Comparison of ENCODE assay signal across 8 cellular contexts in the genomic region with DNA sequence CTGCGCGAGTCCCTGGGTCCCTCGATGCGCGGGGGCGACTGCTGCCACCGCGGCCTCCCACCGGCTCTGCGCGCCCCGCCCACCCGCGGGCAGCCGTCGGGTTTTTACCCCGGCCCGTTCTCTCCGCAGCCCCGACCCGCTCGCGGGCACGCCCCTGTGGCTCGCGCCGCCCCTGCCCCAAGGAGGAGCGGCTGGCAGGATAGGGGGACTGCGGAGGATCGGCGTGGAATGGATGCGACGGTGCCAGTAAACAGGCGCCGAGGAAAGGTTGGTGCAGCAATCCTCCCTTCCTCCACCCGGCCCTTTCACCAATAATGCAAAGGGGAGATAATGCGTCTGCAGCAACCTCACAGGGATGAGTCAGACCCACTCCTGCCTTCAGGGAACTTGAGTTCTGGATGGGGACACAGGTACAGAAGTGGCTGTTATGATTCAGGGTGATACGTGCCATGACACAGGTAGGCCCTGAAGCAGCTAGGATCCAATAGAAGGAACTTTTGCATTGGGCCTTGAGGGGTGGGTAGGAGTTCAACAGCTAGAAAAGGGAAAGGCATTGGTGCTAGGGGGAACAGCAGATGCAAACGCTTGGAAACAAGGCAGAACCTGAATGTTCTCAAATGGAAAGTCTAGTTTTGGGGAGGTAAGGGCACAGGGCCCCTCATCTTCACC. TPM values are rescaled to one million over a fixed set of nuclear protein-coding genes. Genes with fewer than 3 reads are reported as not detected.
A peak's percentile ranks its signal among the peaks of the same experiment; 100 is the strongest.
DNase-seq lines count a peak whose midpoint lies in the region; ATAC-seq and TF ChIP-seq lines count a peak whose summit lies in the region.

No MANE protein-coding gene starts in this region.

- no peak overlapping the region for H3K27ac Mint-ChIP-seq in dendritic cell treated with granulocyte-macrophage colony-stimulating factor and Interleukin-4, amounts not matched to agents 40 ng/mL and 50 ng/mL, for 4 days
- no peak overlapping the region for H3K27ac Mint-ChIP-seq in osteocyte (ENCODE audit: unreplicated experiment)

- no peaks in the 10 kb centered on the region for H3K27me3 ChIP-seq in SJCRH30

- H3K4me1 ChIP-seq in SJCRH30, result peaks cover 11% of the 10 kb centered on the region

- peaks cover 3% of the 10 kb centered on the region for H3K36me3 Mint-ChIP-seq in dendritic cell treated with granulocyte-macrophage colony-stimulating factor and Interleukin-4, amounts not matched to agents 40 ng/mL and 50 ng/mL, for 4 days (ENCODE audit: low read depth)
- H3K36me3 Mint-ChIP-seq in osteocyte (ENCODE audit: unreplicated experiment), result peaks cover 2% of the 10 kb centered on the region

- H3K36me3 ChIP-seq in SJCRH30, result no peaks in the 10 kb centered on the region

- intact Hi-C loops in dendritic cell treated with granulocyte-macrophage colony-stimulating factor and Interleukin-4, amounts not matched to agents 40 ng/mL and 50 ng/mL, for 4 days (cut with micrococcal nuclease), result no loop called here

- no peak overlapping the region for H3K4me3 ChIP-seq in SJCRH30

- H3K27me3 Mint-ChIP-seq in dendritic cell treated with granulocyte-macrophage colony-stimulating factor and Interleukin-4, amounts not matched to agents 40 ng/mL and 50 ng/mL, for 4 days, result peaks cover 53% of the 10 kb centered on the region
- peaks cover 24% of the 10 kb centered on the region for H3K27me3 Mint-ChIP-seq in osteocyte (ENCODE audit: unreplicated experiment)

- no peaks in the 10 kb centered on the region; the same call in 1 of the 2 replicates for H3K9me3 ChIP-seq in SJCRH30 (replicated peaks)

- peaks cover 6% of the 10 kb centered on the region for H3K9me3 Mint-ChIP-seq in dendritic cell treated with granulocyte-macrophage colony-stimulating factor and Interleukin-4, amounts not matched to agents 40 ng/mL and 50 ng/mL, for 4 days
- peaks cover 3% of the 10 kb centered on the region for H3K9me3 Mint-ChIP-seq in osteocyte (ENCODE audit: unreplicated experiment)

- no peak overlapping the region for H3K27ac ChIP-seq in SJCRH30

- DNase-seq in osteocyte (ENCODE audit: extremely low spot score, unreplicated experiment) (no peak), SJCRH30 (no peak), ureter (ENCODE audit: low spot score) (no peak), NCI-H1436 treated with DMSO at 0.1 percent for 48 hours (lab: John Stamatoyannopoulos, UW) (no peak), NCI-H1092 (lab: John Stamatoyannopoulos, UW) (no peak)

- H3K4me3 Mint-ChIP-seq in dendritic cell treated with granulocyte-macrophage colony-stimulating factor and Interleukin-4, amounts not matched to agents 40 ng/mL and 50 ng/mL, for 4 days, result peak overlapping the region; percentile 61
- H3K4me3 Mint-ChIP-seq in osteocyte (ENCODE audit: unreplicated experiment), result peak overlapping the region; percentile 18

- ATAC-seq in GM18511 (IDR thresholded peaks at IDR 0.05; ENCODE audit: unreplicated experiment) (peak; percentile 29), HG03280 (IDR thresholded peaks at IDR 0.05; ENCODE audit: unreplicated experiment) (peak; percentile 17)

- no peaks in the 10 kb centered on the region for H3K4me1 Mint-ChIP-seq in dendritic cell treated with granulocyte-macrophage colony-stimulating factor and Interleukin-4, amounts not matched to agents 40 ng/mL and 50 ng/mL, for 4 days (ENCODE audit: low read depth)
- H3K4me1 Mint-ChIP-seq in osteocyte (ENCODE audit: unreplicated experiment), result peaks cover 1% of the 10 kb centered on the region

- no peak for TF ChIP-seq CTCF in osteocyte (IDR thresholded peaks at IDR 0.05)

RNA-seq across cellular contexts. Expression of a gene that starts 0.6 kb away (rescaled TPM):
- total RNA-seq in osteocyte (0.19 and 0.21 TPM in 2 replicates), ureter (59.9 TPM)
- 0.03 TPM in 1 of 2 replicates, not detected in the other for total RNA-seq in SJCRH30 (2014; rRNA removed; shearing (Covaris generic))

Comparison
In these comparisons a context has a peak if more than half of its experiments do, and no peak if none do; other contexts are left out.
1. RNA of a gene that starts 0.6 kb away (total RNA-seq): 59.9 TPM in ureter (single experiment); 0.19 to 0.21 TPM in osteocyte and 0.03 TPM in SJCRH30; every median in the first group is over 10 times any median in the second.